ENCODE assay signal across 1 cellular context in the genomic region with DNA sequence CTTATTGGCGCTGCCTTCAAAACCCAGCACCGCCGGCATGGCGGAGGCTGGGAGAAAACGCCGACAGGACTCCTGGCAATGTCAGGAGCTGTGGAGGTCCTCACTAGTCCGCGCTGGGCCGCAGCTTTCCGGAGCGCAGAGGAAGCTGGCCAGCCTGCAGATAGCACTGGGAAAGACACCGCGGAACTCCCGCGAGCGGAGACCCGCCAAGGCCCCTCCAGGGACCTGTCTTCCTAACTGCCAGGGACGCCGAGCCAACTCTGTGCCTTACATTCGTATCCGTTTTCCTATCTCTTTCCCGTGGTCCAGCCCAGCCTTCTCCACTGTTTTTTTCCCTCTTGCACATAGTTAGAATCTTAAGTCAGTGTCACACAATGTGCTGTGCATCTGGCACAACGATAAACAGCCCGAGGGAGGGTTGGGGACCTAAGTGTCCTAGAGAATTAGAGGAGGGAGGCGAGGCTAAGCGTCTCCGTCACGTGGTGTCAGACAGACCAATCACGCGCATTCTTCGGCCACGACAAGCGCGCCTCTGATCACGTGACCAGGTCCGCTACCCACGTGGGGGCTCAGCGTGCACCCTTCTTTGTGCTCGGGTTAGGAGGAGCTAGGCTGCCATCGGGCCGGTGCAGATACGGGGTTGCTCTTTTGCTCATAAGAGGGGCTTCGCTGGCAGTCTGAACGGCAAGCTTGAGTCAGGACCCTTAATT.
TF ChIP-seq lines count a peak whose summit lies in the region.

TSS of gene APEX1 (plus strand) at position 582 of the 710 bp plus-strand sequence. CDS start 420 bp downstream, outside the sequence.
TSS of gene OSGEP (minus strand) at position 168 of the 710 bp plus-strand sequence. CDS start at position 39, 129 bp downstream.

TF ChIP-seq in GM12878, 131 proteins besides CTCF, POLR2A, EP300 and RAD21 (continued from another document):
- TF ChIP-seq NKRF (conservative IDR thresholded peaks at IDR 0.05) (peak; percentile 97), CHD4 (IDR thresholded peaks at IDR 0.05) (no peak), NFXL1 (IDR thresholded peaks at IDR 0.05; ENCODE audit: borderline replicate concordance) (no peak), MXI1 (IDR thresholded peaks at IDR 0.05; ENCODE audit: low read depth, low read length) (peak; percentile 98), ETV6 (conservative IDR thresholded peaks at IDR 0.05 in 1 of 2, IDR thresholded peaks at IDR 0.05 in 1 of 2; ENCODE audit: borderline replicate concordance in 1 of 2, low read depth in 1 of 2) (peak in 1 of 2 experiments; percentile 60; a peak in 2 of 4 replicates), MYB (IDR thresholded peaks at IDR 0.05; ENCODE audit: borderline replicate concordance, low read depth, low read length) (peak; percentile 99), ZNF622 (IDR thresholded peaks at IDR 0.05) (no peak), REST (IDR thresholded peaks at IDR 0.05; ENCODE audit: low read depth, low read length) (no peak), EED (IDR thresholded peaks at IDR 0.05; ENCODE audit: low read depth) (peak; percentile 76), PAX8 (IDR thresholded peaks at IDR 0.05) (0 out of 2 replicates have a peak, but pooled peaks have one; percentile 36), ZNF274 (IDR thresholded peaks at IDR 0.05; ENCODE audit: insufficient read depth, insufficient read length) (no peak), BCL11A (IDR thresholded peaks at IDR 0.05; ENCODE audit: low read depth, low read length) (0 out of 2 replicates have a peak, but pooled peaks have one; percentile 11), ZSCAN29 (IDR thresholded peaks at IDR 0.05) (no peak), PBX3 (IDR thresholded peaks at IDR 0.05; ENCODE audit: insufficient replicate concordance, low read depth, low read length) (no peak)
- TF ChIP-seq, protein P1, sequence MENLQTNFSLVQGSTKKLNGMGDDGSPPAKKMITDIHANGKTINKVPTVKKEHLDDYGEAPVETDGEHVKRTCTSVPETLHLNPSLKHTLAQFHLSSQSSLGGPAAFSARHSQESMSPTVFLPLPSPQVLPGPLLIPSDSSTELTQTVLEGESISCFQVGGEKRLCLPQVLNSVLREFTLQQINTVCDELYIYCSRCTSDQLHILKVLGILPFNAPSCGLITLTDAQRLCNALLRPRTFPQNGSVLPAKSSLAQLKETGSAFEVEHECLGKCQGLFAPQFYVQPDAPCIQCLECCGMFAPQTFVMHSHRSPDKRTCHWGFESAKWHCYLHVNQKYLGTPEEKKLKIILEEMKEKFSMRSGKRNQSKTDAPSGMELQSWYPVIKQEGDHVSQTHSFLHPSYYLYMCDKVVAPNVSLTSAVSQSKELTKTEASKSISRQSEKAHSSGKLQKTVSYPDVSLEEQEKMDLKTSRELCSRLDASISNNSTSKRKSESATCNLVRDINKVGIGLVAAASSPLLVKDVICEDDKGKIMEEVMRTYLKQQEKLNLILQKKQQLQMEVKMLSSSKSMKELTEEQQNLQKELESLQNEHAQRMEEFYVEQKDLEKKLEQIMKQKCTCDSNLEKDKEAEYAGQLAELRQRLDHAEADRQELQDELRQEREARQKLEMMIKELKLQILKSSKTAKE (IDR thresholded peaks at IDR 0.05; ENCODE audit: low read depth, poor library complexity, severe bottlenecking) = no peak
